In genomic region chr15:39447431-39447830, GRCh38 we compare ENCODE assay signal across 17 cellular contexts.
"Had no signal": no experiment of that assay in that cellular context is flagged by ENCODE, and none has a peak within 500 bp of the region (broad histone marks: within the 10 kb centered on the region; RNA-seq: fewer than 3 reads in every experiment).

No MANE protein-coding gene starts in this region.

- ATAC-seq: gastroesophageal sphincter; left colon; mucosa of descending colon; naive thymus-derived CD8-positive, alpha-beta T cell; right cardiac atrium had no signal

- H3K4me3 ChIP-seq: esophagus squamous epithelium, gastroesophageal sphincter, mucosa of descending colon, ovary had no signal

- DNase-seq: cortex of kidney; effector memory CD4-positive, alpha-beta T cell; esophagus squamous epithelium; foreskin fibroblast; kidney; left colon; mammary epithelial cell; mucosa of descending colon; naive thymus-derived CD8-positive, alpha-beta T cell; nucleus accumbens; ovary; right cardiac atrium; small intestine; stimulated activated CD4-positive, alpha-beta T cell treated with anti-CD3 and anti-CD28 coated beads, Interleukin-2, amount 100 ng/mL, for 48 hours; stimulated activated naive CD4-positive, alpha-beta T cell treated with Interleukin-2 at 50 U/mL for 16 hours; trophoblast cell had no signal

- H3K9me3 ChIP-seq: esophagus squamous epithelium, gastroesophageal sphincter, mucosa of descending colon, ovary had no signal

- H3K27me3 ChIP-seq: esophagus squamous epithelium, gastroesophageal sphincter, ovary had no signal

- H3K36me3 ChIP-seq: esophagus squamous epithelium, gastroesophageal sphincter, ovary had no signal

- H3K27ac ChIP-seq: esophagus squamous epithelium, gastroesophageal sphincter, ovary had no signal
